8 cellular contexts compared by ENCODE assay signal in genomic region chr18:49725809-49726514, GRCh38.
DNase-seq lines count a peak whose midpoint lies in the region; ATAC-seq and TF ChIP-seq lines count a peak whose summit lies in the region.

No MANE protein-coding gene starts in this region.

- H3K4me1 Mint-ChIP-seq in progenitor cell of endocrine pancreas (ENCODE audit: low read depth), result peaks cover 35% of the 10 kb centered on the region
- peaks cover 11% of the 10 kb centered on the region for H3K4me1 Mint-ChIP-seq in stimulated activated naive CD8-positive, alpha-beta T cell treated with anti-CD3 and anti-CD28 coated beads, Interleukin-15, amount 100 ng/mL, for 72 hours

- peak overlapping the region; percentile 26 for H3K27ac Mint-ChIP-seq in progenitor cell of endocrine pancreas
- no peak overlapping the region for H3K27ac Mint-ChIP-seq in activated naive CD4-positive, alpha-beta T cell treated with anti-CD3 and anti-CD28 coated beads, Interleukin-2, amount 50 U/mL, for 72 hours
- H3K27ac Mint-ChIP-seq in stimulated activated naive CD8-positive, alpha-beta T cell treated with anti-CD3 and anti-CD28 coated beads, Interleukin-15, amount 100 ng/mL, for 72 hours, result peak overlapping the region in 1 of 2 donors; percentile 7

- no peak overlapping the region for H3K4me3 Mint-ChIP-seq in progenitor cell of endocrine pancreas (ENCODE audit: low read depth)
- no peak overlapping the region for H3K4me3 Mint-ChIP-seq in stimulated activated naive CD8-positive, alpha-beta T cell treated with anti-CD3 and anti-CD28 coated beads, Interleukin-15, amount 100 ng/mL, for 72 hours

- DNase-seq in ELF-1 (ENCODE audit: low read depth, low spot score) (peak; percentile 95), glomerular visceral epithelial cell (ENCODE audit: extremely low spot score) (peak; percentile 58), progenitor cell of endocrine pancreas (ENCODE audit: low spot score, unreplicated experiment) (no peak)
- no peak for DNase-seq in activated naive CD4-positive, alpha-beta T cell treated with anti-CD3 and anti-CD28 coated beads, Interleukin-2, amount 50 U/mL, for 72 hours (ENCODE audit: low spot score in 2 of 2)
- DNase-seq in NK-92 treated with Interleukin-12 subunit alpha and Interleukin-12 subunit beta, amount 100 ng/mL, for 24 hours (lab: John Stamatoyannopoulos, UW), result no peak
- no peak for DNase-seq in stimulated activated naive CD8-positive, alpha-beta T cell treated with anti-CD3 and anti-CD28 coated beads, Interleukin-15, amount 100 ng/mL, for 72 hours

- ATAC-seq in SK-N-SH treated with all-trans-retinoic acid at 6 μM for 48 hours, result peak; percentile 98
- ATAC-seq in activated naive CD4-positive, alpha-beta T cell treated with anti-CD3 and anti-CD28 coated beads, Interleukin-2, amount 50 U/mL, for 72 hours, result no peak
- ATAC-seq in stimulated activated naive CD8-positive, alpha-beta T cell treated with anti-CD3 and anti-CD28 coated beads, Interleukin-15, amount 100 ng/mL, for 72 hours, result no peak
- no peak for ATAC-seq in HG03439 (IDR thresholded peaks at IDR 0.05; ENCODE audit: unreplicated experiment)

- H3K36me3 Mint-ChIP-seq in progenitor cell of endocrine pancreas (ENCODE audit: insufficient read depth), result no peaks in the 10 kb centered on the region
- no peaks in the 10 kb centered on the region for H3K36me3 Mint-ChIP-seq in activated naive CD4-positive, alpha-beta T cell treated with anti-CD3 and anti-CD28 coated beads, Interleukin-2, amount 50 U/mL, for 72 hours

- H3K9me3 Mint-ChIP-seq in progenitor cell of endocrine pancreas (ENCODE audit: low read depth), result no peaks in the 10 kb centered on the region
- H3K9me3 Mint-ChIP-seq in activated naive CD4-positive, alpha-beta T cell treated with anti-CD3 and anti-CD28 coated beads, Interleukin-2, amount 50 U/mL, for 72 hours, result no peaks in the 10 kb centered on the region
- H3K9me3 Mint-ChIP-seq in stimulated activated naive CD8-positive, alpha-beta T cell treated with anti-CD3 and anti-CD28 coated beads, Interleukin-15, amount 100 ng/mL, for 72 hours, result no peaks in the 10 kb centered on the region

- no peak for TF ChIP-seq CTCF in progenitor cell of endocrine pancreas (IDR thresholded peaks at IDR 0.05; ENCODE audit: unreplicated experiment)

- no peaks in the 10 kb centered on the region for H3K27me3 Mint-ChIP-seq in progenitor cell of endocrine pancreas
- H3K27me3 Mint-ChIP-seq in stimulated activated naive CD8-positive, alpha-beta T cell treated with anti-CD3 and anti-CD28 coated beads, Interleukin-15, amount 100 ng/mL, for 72 hours, result peaks cover 28% of the 10 kb centered on the region

TF ChIP-seq in SK-N-SH treated with all-trans-retinoic acid at 6 μM for 48 hours, 23 proteins besides CTCF, POLR2A, EP300 and RAD21:
- TF ChIP-seq ZC3H10 (CRISPR knock-in tag; IDR thresholded peaks at IDR 0.05), result no peak
- TF ChIP-seq SNAI2 (CRISPR knock-in tag; IDR thresholded peaks at IDR 0.05), result no peak
- no peak for TF ChIP-seq PATZ1 (CRISPR knock-in tag; IDR thresholded peaks at IDR 0.05; ENCODE audit: borderline replicate concordance)
- TF ChIP-seq TSHZ2 (CRISPR knock-in tag; IDR thresholded peaks at IDR 0.05), result no peak
- no peak for TF ChIP-seq ESRRG (CRISPR knock-in tag; IDR thresholded peaks at IDR 0.05)
- no peak for TF ChIP-seq ZNF8 (CRISPR knock-in tag; IDR thresholded peaks at IDR 0.05)
TF ChIP-seq in SK-N-SH treated with all-trans-retinoic acid at 6 μM for 48 hours: peak in this region for 0.

Comparison
In these comparisons a context has a peak if more than half of its experiments do, and no peak if none do; other contexts are left out.
1. DNase-seq: peak in ELF-1 (single experiment) and glomerular visceral epithelial cell (single experiment); none in progenitor cell of endocrine pancreas (single experiment), activated naive CD4-positive, alpha-beta T cell treated with anti-CD3 and anti-CD28 coated beads, Interleukin-2, amount 50 U/mL, for 72 hours (0 of 2), NK-92 treated with Interleukin-12 subunit alpha and Interleukin-12 subunit beta, amount 100 ng/mL, for 24 hours (single experiment) and stimulated activated naive CD8-positive, alpha-beta T cell treated with anti-CD3 and anti-CD28 coated beads, Interleukin-15, amount 100 ng/mL, for 72 hours (0 of 2).